29 cellular contexts compared by ENCODE assay signal in genomic region chr16:27828671-27829070, GRCh38.
"Had no signal": no experiment of that assay in that cellular context is flagged by ENCODE, and none has a peak within 500 bp of the region (broad histone marks: within the 10 kb centered on the region; RNA-seq: fewer than 3 reads in every experiment).

No MANE protein-coding gene starts in this region.

- H3K36me3 Mint-ChIP-seq: mesothelial cell of epicardium; natural killer cell treated with Interleukin-12 subunit alpha and Interleukin-12 subunit beta and Interleukin-15 and Interleukin-18, amount 100 ng/mL, for 72 hours; neural progenitor cell had no signal

- H3K4me1 ChIP-seq: colonic mucosa, esophagus squamous epithelium, heart right ventricle, neural progenitor cell, parathyroid adenoma, prostate gland, right atrium auricular region had no signal

- H3K4me3 ChIP-seq: colonic mucosa, esophagus squamous epithelium, heart right ventricle, lung, mucosa of descending colon, neural progenitor cell, prostate gland, right atrium auricular region, skin epidermis, thyroid gland had no signal

- H3K27me3 ChIP-seq: colonic mucosa, right atrium auricular region, thyroid gland had no signal

- H3K9me3 Mint-ChIP-seq: natural killer cell treated with Interleukin-12 subunit alpha and Interleukin-12 subunit beta and Interleukin-15 and Interleukin-18, amount 100 ng/mL, for 72 hours had no signal

- H3K36me3 ChIP-seq: colonic mucosa, esophagus squamous epithelium, heart right ventricle, neural progenitor cell, prostate gland, right atrium auricular region, thyroid gland had no signal

- H3K4me3 Mint-ChIP-seq: dendritic cell treated with granulocyte-macrophage colony-stimulating factor and Interleukin-4, amounts not matched to agents 40 ng/mL and 50 ng/mL, for 4 days; memory B cell; mesothelial cell of epicardium; naive B cell; natural killer cell treated with Interleukin-12 subunit alpha and Interleukin-12 subunit beta and Interleukin-15 and Interleukin-18, amount 100 ng/mL, for 72 hours; stimulated activated naive CD8-positive, alpha-beta T cell treated with anti-CD3 and anti-CD28 coated beads, Interleukin-15, amount 100 ng/mL, for 72 hours had no signal

- ATAC-seq: heart right ventricle; left ventricle myocardium superior; mucosa of descending colon; stimulated activated naive CD8-positive, alpha-beta T cell treated with anti-CD3 and anti-CD28 coated beads, Interleukin-15, amount 100 ng/mL, for 72 hours had no signal

- H3K27ac Mint-ChIP-seq: dendritic cell treated with granulocyte-macrophage colony-stimulating factor and Interleukin-4, amounts not matched to agents 40 ng/mL and 50 ng/mL, for 4 days; memory B cell; mesothelial cell of epicardium; natural killer cell treated with Interleukin-12 subunit alpha and Interleukin-12 subunit beta and Interleukin-15 and Interleukin-18, amount 100 ng/mL, for 72 hours; neural progenitor cell; stimulated activated naive CD8-positive, alpha-beta T cell treated with anti-CD3 and anti-CD28 coated beads, Interleukin-15, amount 100 ng/mL, for 72 hours had no signal

- H3K27ac ChIP-seq: colonic mucosa, esophagus squamous epithelium, heart right ventricle, neural progenitor cell, parathyroid adenoma, prostate gland, right atrium auricular region, skin epidermis, thyroid gland had no signal

- H3K4me1 Mint-ChIP-seq: mesothelial cell of epicardium; naive B cell; neural progenitor cell; stimulated activated naive CD8-positive, alpha-beta T cell treated with anti-CD3 and anti-CD28 coated beads, Interleukin-15, amount 100 ng/mL, for 72 hours had no signal

- DNase-seq: colonic mucosa; effector CD8-positive, alpha-beta T cell; erythroblast; esophagus squamous epithelium; foreskin melanocyte; glutamatergic neuron; heart right ventricle; hippocampal formation; left ventricle myocardium superior; mucosa of descending colon; naive B cell; stimulated activated CD4-positive, alpha-beta T cell treated with anti-CD3 and anti-CD28 coated beads, Interleukin-12 subunit alpha, Interleukin-12 subunit beta, amount 100 ng/mL, for 4 hours; stimulated activated CD4-positive, alpha-beta T cell treated with anti-CD3 and anti-CD28 coated beads, Interleukin-1b, Interleukin-23, amount 100 ng/mL, for 48 hours; stimulated activated CD4-positive, alpha-beta T cell treated with anti-CD3 and anti-CD28 coated beads, Interleukin-4, amount 100 ng/mL, for 1 hour; stimulated activated CD8-positive, alpha-beta memory T cell treated with anti-CD3 and anti-CD28 coated beads, Interleukin-4, amount 100 ng/mL, for 48 hours; stimulated activated naive CD4-positive, alpha-beta T cell; stimulated activated naive CD8-positive, alpha-beta T cell treated with anti-CD3 and anti-CD28 coated beads, Interleukin-15, amount 100 ng/mL, for 72 hours; trophoblast cell had no signal

- H3K9me3 ChIP-seq: colonic mucosa, prostate gland, thyroid gland had no signal
